Comparison of ENCODE assay signal across 11 cellular contexts in genomic region chr4:11469900-11470708, GRCh38. TPM values are rescaled to one million over a fixed set of nuclear protein-coding genes. Genes with fewer than 3 reads are reported as not detected.
DNase-seq lines count a peak whose midpoint lies in the region; ATAC-seq, FAIRE-seq and TF ChIP-seq lines count a peak whose summit lies in the region.
"Had no signal": no experiment of that assay in that cellular context is flagged by ENCODE, and none has a peak within 500 bp of the region (broad histone marks: within the 10 kb centered on the region; RNA-seq: fewer than 3 reads in every experiment).

No MANE protein-coding gene starts in this region.

- peak; percentile 69 for ATAC-seq in GM19455 (IDR thresholded peaks at IDR 0.05; ENCODE audit: unreplicated experiment)
- ATAC-seq in HG03097 (IDR thresholded peaks at IDR 0.05; ENCODE audit: low FRiP score, unreplicated experiment): peak; percentile 49

- H3K36me3 ChIP-seq in bronchial epithelial cell (ENCODE audit: control insufficient read depth, insufficient read depth, low read length): no peaks in the 10 kb centered on the region

- TF ChIP-seq POLR2A in GM12892 (IDR thresholded peaks at IDR 0.05; ENCODE audit: low read depth, low read length): no peak

- no peaks in the 10 kb centered on the region for H3K27me3 ChIP-seq in bronchial epithelial cell (ENCODE audit: control insufficient read depth, insufficient read depth, low read length)
- no peaks in the 10 kb centered on the region for H3K27me3 ChIP-seq in dorsolateral prefrontal cortex

- DNase-seq in GM12892 (ENCODE audit: insufficient read length) (no peak), bronchial epithelial cell (ENCODE audit: low read depth) (peak; percentile 75), islet precursor cell (no peak), dorsolateral prefrontal cortex (no peak), iPS-NIHi11 (ENCODE audit: low spot score) (no peak), NCI-H1048 (lab: John Stamatoyannopoulos, UW) (no peak)
- DNase-seq: mesenchymal stem cell, T1000 had no signal

- TF ChIP-seq CTCF in bronchial epithelial cell (IDR thresholded peaks at IDR 0.05; ENCODE audit: insufficient read depth, low read length, severe bottlenecking) (no peak), dorsolateral prefrontal cortex (IDR thresholded peaks at IDR 0.05 in 54 of 56, conservative IDR thresholded peaks at IDR 0.05 in 2 of 56; ENCODE audit: low read depth in 1 of 56, partially characterized antibody in 56 of 56) (no peak)

- no peak overlapping the region for H3K27ac ChIP-seq in dorsolateral prefrontal cortex

- peak; percentile 86 for FAIRE-seq in GM12892 (lab: Jason Lieb, UNC)
- FAIRE-seq in bronchial epithelial cell (lab: Jason Lieb, UNC): no peak
- FAIRE-seq: colon had no signal

- intact Hi-C loops in dorsolateral prefrontal cortex (cut with DNase I): no loop called here

- no peak overlapping the region for H3K4me3 ChIP-seq in bronchial epithelial cell (ENCODE audit: low read depth, low read length)
- no peak overlapping the region for H3K4me3 ChIP-seq in dorsolateral prefrontal cortex

RNA-seq across cellular contexts. Expression of gene HS3ST1, which starts 41.4 kb away (rescaled TPM):
- polyA plus RNA-seq in GM12892 (2012; ENCODE audit: missing spikeins): 0.32 TPM
- total RNA-seq in bronchial epithelial cell: 1.8 and 2.4 TPM in 2 replicates
- total RNA-seq in dorsolateral prefrontal cortex: 10 to 100 TPM in 4 of 120 experiments, 1 to 10 TPM in 116; 1.2 to 13.1 (median 5.2) TPM
